30 cellular contexts compared by ENCODE assay signal in the genomic region with DNA sequence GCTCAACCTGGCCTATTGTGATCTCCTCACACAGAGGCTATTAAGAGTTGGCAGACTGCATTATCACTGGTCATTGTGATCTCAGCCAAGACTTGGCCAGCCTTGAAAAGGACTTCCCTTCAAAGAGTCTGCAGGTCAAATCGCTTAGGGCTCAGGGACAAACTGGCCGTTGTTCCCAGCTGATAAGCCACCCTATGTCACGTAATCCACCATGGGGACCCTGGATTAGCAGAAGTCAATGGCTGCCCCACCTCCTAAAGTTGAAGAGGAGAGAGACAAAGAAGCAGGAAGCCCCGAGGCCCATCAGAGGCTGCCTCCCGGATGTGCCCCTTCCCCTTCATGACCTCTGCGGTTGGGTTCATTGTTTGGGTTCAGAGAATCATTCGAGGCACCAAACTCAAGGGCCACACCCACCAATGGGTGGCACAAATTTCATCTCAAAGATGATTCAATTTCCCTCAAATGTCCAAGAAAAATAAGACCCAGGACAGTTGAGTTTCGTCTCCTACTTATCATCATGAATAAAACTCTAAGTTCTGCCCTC. TPM values are rescaled to one million over a fixed set of nuclear protein-coding genes. Genes with fewer than 3 reads are reported as not detected.
DNase-seq lines count a peak whose midpoint lies in the region; ATAC-seq and TF ChIP-seq lines count a peak whose summit lies in the region.
"Had no signal": no experiment of that assay in that cellular context is flagged by ENCODE, and none has a peak within 500 bp of the region (broad histone marks: within the 10 kb centered on the region; RNA-seq: fewer than 3 reads in every experiment).

No MANE protein-coding gene starts in this region.

- DNase-seq in OCI-M1 (lab: John Stamatoyannopoulos, UW) (peak; percentile 89), WTC11 (ENCODE audit: low spot score) (no peak), neural progenitor cell (ENCODE audit: low spot score) (peak; percentile 29), NCI-H345 (lab: John Stamatoyannopoulos, UW) (no peak), NCI-H446 treated with DMSO at 0.1 percent for 48 hours (lab: John Stamatoyannopoulos, UW) (no peak)
- DNase-seq: 8988T; ACHN; BE2C; CD4-positive, alpha-beta T cell; COR-L47; DMS53; GDM1; KBM-7; NCI-H1105 treated with DMSO at 0.1 percent for 48 hours; NCI-H146; NCI-H1930; NCI-H2107; NCI-H526 treated with DMSO at 0.1 percent for 48 hours; Peyer's patch; SHP77 treated with DMSO at 0.1 percent for 48 hours had no signal

- no peaks in the 10 kb centered on the region for H4K20me1 ChIP-seq in BLaER1
- H4K20me1 ChIP-seq in neural progenitor cell (ENCODE audit: low read depth), result no peaks in the 10 kb centered on the region

- H3K4me3 ChIP-seq in BLaER1, result 0 out of 2 replicates have a peak overlapping the region, but pooled peaks have one; percentile 12
- H3K4me3 ChIP-seq in neural progenitor cell, result no peak overlapping the region
- H3K4me3 ChIP-seq: GM12878, Peyer's patch had no signal

- H3K4me3 Mint-ChIP-seq in WTC11 (no peak overlapping the region), neural progenitor cell (no peak overlapping the region)
- H3K4me3 Mint-ChIP-seq: CD4-positive, alpha-beta T cell had no signal

- H3K9me3 Mint-ChIP-seq in WTC11, result no peaks in the 10 kb centered on the region
- H3K9me3 Mint-ChIP-seq in neural progenitor cell, result no peaks in the 10 kb centered on the region
- H3K9me3 Mint-ChIP-seq: CD4-positive, alpha-beta T cell had no signal

- no peaks in the 10 kb centered on the region for H3F3A ChIP-seq in neural progenitor cell (ENCODE audit: low read depth)

- peak overlapping the region; percentile 90 for H3K4me2 ChIP-seq in BLaER1
- no peak overlapping the region for H3K4me2 ChIP-seq in neural progenitor cell

- H3K4me1 Mint-ChIP-seq in WTC11 (no peaks in the 10 kb centered on the region), neural progenitor cell (no peaks in the 10 kb centered on the region)

- H3K9ac ChIP-seq in BLaER1 (peak overlapping the region; percentile 28; the same call in 1 of the 2 replicates), neural progenitor cell (no peak overlapping the region)

- no peaks in the 10 kb centered on the region for H3K79me2 ChIP-seq in neural progenitor cell (ENCODE audit: low read depth)

- H3K36me3 Mint-ChIP-seq in WTC11 (no peaks in the 10 kb centered on the region), neural progenitor cell (no peaks in the 10 kb centered on the region)

- no peaks in the 10 kb centered on the region for H3K36me3 ChIP-seq in BLaER1
- no peaks in the 10 kb centered on the region for H3K36me3 ChIP-seq in neural progenitor cell
- H3K36me3 ChIP-seq: BE2C, Peyer's patch had no signal

- H3K27ac ChIP-seq in BLaER1 (peak overlapping the region; percentile 78), neural progenitor cell (no peak overlapping the region)
- H3K27ac ChIP-seq: Peyer's patch had no signal

- H3K27me3 Mint-ChIP-seq in WTC11 (ENCODE audit: low read depth), result no peaks in the 10 kb centered on the region
- H3K27me3 Mint-ChIP-seq in neural progenitor cell (ENCODE audit: insufficient read depth, low read depth), result peaks cover 10% of the 10 kb centered on the region
- H3K27me3 Mint-ChIP-seq: CD4-positive, alpha-beta T cell had no signal

- H3K9me3 ChIP-seq in BLaER1 (no peaks in the 10 kb centered on the region), neural progenitor cell (ENCODE audit: low read depth) (no peaks in the 10 kb centered on the region)
- H3K9me3 ChIP-seq: BE2C, Peyer's patch had no signal

- H3K27me3 ChIP-seq in BLaER1, result no peaks in the 10 kb centered on the region
- H3K27me3 ChIP-seq in neural progenitor cell, result no peaks in the 10 kb centered on the region
- H3K27me3 ChIP-seq: BE2C, Peyer's patch had no signal

- H3K4me1 ChIP-seq in BLaER1, result peaks cover 79% of the 10 kb centered on the region
- no peaks in the 10 kb centered on the region for H3K4me1 ChIP-seq in neural progenitor cell
- H3K4me1 ChIP-seq: BE2C, Peyer's patch had no signal

- H3K27ac Mint-ChIP-seq in WTC11, result no peak overlapping the region
- no peak overlapping the region for H3K27ac Mint-ChIP-seq in neural progenitor cell
- H3K27ac Mint-ChIP-seq: CD4-positive, alpha-beta T cell had no signal

- POLR2A ChIA-PET in WTC11 (lab: Charles Lee), result no interaction called here

- no peak for TF ChIP-seq CTCF in WTC11 (IDR thresholded peaks at IDR 0.05)
- TF ChIP-seq CTCF in neural progenitor cell (IDR thresholded peaks at IDR 0.05), result no peak

- CTCF ChIA-PET in WTC11 (lab: Charles Lee), result no interaction called here

- H2AFZ ChIP-seq in neural progenitor cell (replicated peaks), result no peak overlapping the region

- no peak for ATAC-seq in WTC11
- no peak for ATAC-seq in HG02885 (IDR thresholded peaks at IDR 0.05; ENCODE audit: poor library complexity, unreplicated experiment)
- ATAC-seq in GM21737 (IDR thresholded peaks at IDR 0.05; ENCODE audit: unreplicated experiment), result no peak
- ATAC-seq: GM12878, HCT116 had no signal

TF ChIP-seq in WTC11, 78 proteins besides CTCF, POLR2A, EP300 and RAD21:
- TF ChIP-seq NFYB (CRISPR knock-in tag; conservative IDR thresholded peaks at IDR 0.05; ENCODE audit: low read depth) (no peak), ZNF416 (CRISPR knock-in tag; IDR thresholded peaks at IDR 0.05) (no peak), GABPB1 (CRISPR knock-in tag; IDR thresholded peaks at IDR 0.05) (peak; percentile 56)
- TF ChIP-seq, protein P1, sequence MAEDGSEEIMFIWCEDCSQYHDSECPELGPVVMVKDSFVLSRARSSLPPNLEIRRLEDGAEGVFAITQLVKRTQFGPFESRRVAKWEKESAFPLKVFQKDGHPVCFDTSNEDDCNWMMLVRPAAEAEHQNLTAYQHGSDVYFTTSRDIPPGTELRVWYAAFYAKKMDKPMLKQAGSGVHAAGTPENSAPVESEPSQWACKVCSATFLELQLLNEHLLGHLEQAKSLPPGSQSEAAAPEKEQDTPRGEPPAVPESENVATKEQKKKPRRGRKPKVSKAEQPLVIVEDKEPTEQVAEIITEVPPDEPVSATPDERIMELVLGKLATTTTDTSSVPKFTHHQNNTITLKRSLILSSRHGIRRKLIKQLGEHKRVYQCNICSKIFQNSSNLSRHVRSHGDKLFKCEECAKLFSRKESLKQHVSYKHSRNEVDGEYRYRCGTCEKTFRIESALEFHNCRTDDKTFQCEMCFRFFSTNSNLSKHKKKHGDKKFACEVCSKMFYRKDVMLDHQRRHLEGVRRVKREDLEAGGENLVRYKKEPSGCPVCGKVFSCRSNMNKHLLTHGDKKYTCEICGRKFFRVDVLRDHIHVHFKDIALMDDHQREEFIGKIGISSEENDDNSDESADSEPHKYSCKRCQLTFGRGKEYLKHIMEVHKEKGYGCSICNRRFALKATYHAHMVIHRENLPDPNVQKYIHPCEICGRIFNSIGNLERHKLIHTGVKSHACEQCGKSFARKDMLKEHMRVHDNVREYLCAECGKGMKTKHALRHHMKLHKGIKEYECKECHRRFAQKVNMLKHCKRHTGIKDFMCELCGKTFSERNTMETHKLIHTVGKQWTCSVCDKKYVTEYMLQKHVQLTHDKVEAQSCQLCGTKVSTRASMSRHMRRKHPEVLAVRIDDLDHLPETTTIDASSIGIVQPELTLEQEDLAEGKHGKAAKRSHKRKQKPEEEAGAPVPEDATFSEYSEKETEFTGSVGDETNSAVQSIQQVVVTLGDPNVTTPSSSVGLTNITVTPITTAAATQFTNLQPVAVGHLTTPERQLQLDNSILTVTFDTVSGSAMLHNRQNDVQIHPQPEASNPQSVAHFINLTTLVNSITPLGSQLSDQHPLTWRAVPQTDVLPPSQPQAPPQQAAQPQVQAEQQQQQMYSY (CRISPR knock-in tag; IDR thresholded peaks at IDR 0.05), result no peak

RNA-seq across cellular contexts. Expression of a gene that starts 56.6 kb away (rescaled TPM):
- total RNA-seq in WTC11 (2021), result 0.09 to 0.11 TPM in 2 of 3 replicates, not detected in the other
- not detected in 2 replicates for total RNA-seq in neural progenitor cell (ENCODE audit: low replicate concordance)
- total RNA-seq: CD4-positive, alpha-beta T cell; H1; HT-29; LHCN-M2; MCF 10A; NCI-H460; Peyer's patch had no signal

Comparison
In these comparisons a context has a peak if more than half of its experiments do, and no peak if none do; other contexts are left out.
1. DNase-seq: peak in OCI-M1 (single experiment) and neural progenitor cell (single experiment); none in WTC11 (single experiment), NCI-H345 (single experiment) and NCI-H446 treated with DMSO at 0.1 percent for 48 hours (single experiment).